ENCODE assay signal across 21 cellular contexts in the genomic region with DNA sequence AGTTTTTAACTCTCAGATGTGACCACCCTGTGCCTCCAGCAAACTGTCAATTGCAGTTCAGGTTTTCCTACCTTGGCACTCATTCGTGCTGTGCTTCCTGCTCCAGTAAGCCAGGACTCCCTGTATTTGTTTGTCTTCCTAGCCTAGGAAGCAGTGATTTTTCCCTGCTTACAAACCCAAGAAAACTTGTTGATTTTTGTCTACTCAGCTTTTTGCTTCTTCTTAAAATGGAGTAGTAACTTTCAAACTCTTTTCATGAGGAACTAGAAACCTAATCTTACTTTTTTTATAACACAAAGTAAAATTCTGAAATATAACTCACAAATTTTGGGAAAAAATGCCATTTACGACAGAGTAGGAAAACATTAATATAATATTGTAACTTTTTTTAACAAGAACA.
DNase-seq lines count a peak whose midpoint lies in the region; ATAC-seq, FAIRE-seq and TF ChIP-seq lines count a peak whose summit lies in the region.
"Had no signal": no experiment of that assay in that cellular context is flagged by ENCODE, and none has a peak within 500 bp of the region (broad histone marks: within the 10 kb centered on the region; RNA-seq: fewer than 3 reads in every experiment).

No MANE protein-coding gene starts in this region.

- no peak overlapping the region for H2BK12ac ChIP-seq in H1 (ENCODE audit: low read depth, low read length)

- FAIRE-seq in A549 (lab: Jason Lieb, UNC) (no peak), H1 (lab: Jason Lieb, UNC) (no peak)
- FAIRE-seq: D721Med, GM12878 had no signal

- POLR2A ChIA-PET in A549 (lab: Yijun Ruan, JAX) (no interaction called here), H1 (lab: Charles Lee; ENCODE audit: partially characterized antibody) (no interaction called here)

- no peak overlapping the region for H4K8ac ChIP-seq in H1 (ENCODE audit: extremely low read depth, insufficient read depth, low read length)

- TF ChIP-seq EP300 in A549 (IDR thresholded peaks at IDR 0.05), result no peak
- TF ChIP-seq EP300 in H1 (IDR thresholded peaks at IDR 0.05; ENCODE audit: borderline replicate concordance in 1 of 2, low read depth in 2 of 2, low read length in 2 of 2), result no peak

- H4K20me1 ChIP-seq in H1 (replicated peaks in 1 of 2; ENCODE audit: control insufficient read depth in 1 of 2, insufficient read depth in 2 of 2, low read length in 2 of 2), result no peaks in the 10 kb centered on the region
- H4K20me1 ChIP-seq: BLaER1 treated with 17β-estradiol and CSF1 and Interleukin-3, amounts not matched to agents 10 nM and 100 nM had no signal

- H2AK5ac ChIP-seq in H1 (ENCODE audit: low read depth, low read length), result no peak overlapping the region

- no peak overlapping the region for H4K91ac ChIP-seq in H1 (replicated peaks; ENCODE audit: insufficient read length, low read length)

- TF ChIP-seq POLR2A in A549 (IDR thresholded peaks at IDR 0.05; ENCODE audit: low read length), result no peak
- TF ChIP-seq POLR2A in H1 (IDR thresholded peaks at IDR 0.05; ENCODE audit: control extremely low read depth in 1 of 2, low read depth in 2 of 2, low read length in 2 of 2), result no peak

- no peak overlapping the region for H3K27ac ChIP-seq in A549
- H3K27ac ChIP-seq in H1 (ENCODE audit: low read depth, low read length), result no peak overlapping the region
- H3K27ac ChIP-seq: BLaER1 treated with 17β-estradiol and CSF1 and Interleukin-3, amounts not matched to agents 10 nM and 100 nM had no signal

- WGBS in A549 (ENCODE audit: missing lambda C conversion rate), result 37% methylated on average over 2 of the region's 2 CpGs
- WGBS in H1 (ENCODE audit: extremely low coverage in 1 of 2, insufficient coverage in 1 of 2, insufficient read length in 1 of 2, insufficient replicate concordance in 2 of 2, low coverage in 1 of 2, low lambda C conversion rate in 2 of 2, missing lambda C conversion rate in 1 of 2), 2 experiments, result 77% methylated on average over 2 of the region's 2 CpGs; no CpG with 5 or more reads in 1 of the 2 experiments

- ATAC-seq in A549, result no peak
- ATAC-seq: GM12878, GM23338 had no signal

- no peak overlapping the region for H3K9ac ChIP-seq in H1 (replicated peaks in 1 of 4; ENCODE audit: extremely low read depth in 1 of 4, low read depth in 3 of 4, low read length in 3 of 4)
- H3K9ac ChIP-seq: BLaER1 treated with 17β-estradiol and CSF1 and Interleukin-3, amounts not matched to agents 10 nM and 100 nM had no signal

- TF ChIP-seq CTCF in A549 (IDR thresholded peaks at IDR 0.05) (no peak), LNCaP clone FGC (IDR thresholded peaks at IDR 0.05; ENCODE audit: control insufficient read depth, extremely low read depth, insufficient read depth) (no peak), H1 (IDR thresholded peaks at IDR 0.05; ENCODE audit: control extremely low read depth in 1 of 3, insufficient read depth in 1 of 3, low read depth in 1 of 3, low read length in 3 of 3) (no peak)

- H2BK5ac ChIP-seq in H1 (ENCODE audit: low read depth, low read length), result no peak overlapping the region

- no peaks in the 10 kb centered on the region for H3K23me2 ChIP-seq in H1 (ENCODE audit: low read depth, low read length)

- no peak for TF ChIP-seq RAD21 in A549 (conservative IDR thresholded peaks at IDR 0.05 in 1 of 2, IDR thresholded peaks at IDR 0.05 in 1 of 2)
- TF ChIP-seq RAD21 in H1 (IDR thresholded peaks at IDR 0.05 in 1 of 2, conservative IDR thresholded peaks at IDR 0.05 in 1 of 2; ENCODE audit: low read depth in 2 of 2, low read length in 2 of 2), result no peak

- H3K4me1 ChIP-seq in A549, result no peaks in the 10 kb centered on the region
- no peaks in the 10 kb centered on the region for H3K4me1 ChIP-seq in H1 (replicated peaks in 1 of 4; ENCODE audit: control insufficient read depth in 3 of 4, insufficient read depth in 4 of 4, low read length in 3 of 4)
- H3K4me1 ChIP-seq: BE2C; BLaER1 treated with 17β-estradiol and CSF1 and Interleukin-3, amounts not matched to agents 10 nM and 100 nM had no signal

- H3K27me3 ChIP-seq in H1 (replicated peaks in 1 of 4; ENCODE audit: control insufficient read depth in 3 of 4, extremely low read depth in 1 of 4, insufficient read depth in 3 of 4, low read length in 3 of 4), result no peaks in the 10 kb centered on the region
- H3K27me3 ChIP-seq: BE2C; BLaER1 treated with 17β-estradiol and CSF1 and Interleukin-3, amounts not matched to agents 10 nM and 100 nM had no signal

- H4K5ac ChIP-seq in H1 (ENCODE audit: insufficient read length, low read depth, low read length), result no peak overlapping the region

- H3K9me3 ChIP-seq in A549 (no peaks in the 10 kb centered on the region), H1 (ENCODE audit: insufficient read depth in 2 of 2, low read depth in 1 of 2, low read length in 1 of 2) (no peaks in the 10 kb centered on the region)
- H3K9me3 ChIP-seq: BE2C; BLaER1 treated with 17β-estradiol and CSF1 and Interleukin-3, amounts not matched to agents 10 nM and 100 nM had no signal

- no peaks in the 10 kb centered on the region for H3K79me2 ChIP-seq in H1 (ENCODE audit: control insufficient read depth in 1 of 2, insufficient read depth in 2 of 2, low read length in 2 of 2)

- no peak for DNase-seq in A549 (ENCODE audit: low read depth in 1 of 2, low spot score in 1 of 2)
- DNase-seq in LNCaP clone FGC (ENCODE audit: low read depth), result peak; percentile 10
- no peak for DNase-seq in H1 (ENCODE audit: low read depth in 1 of 2, low spot score in 2 of 2)
- no peak for DNase-seq in GOT3 (lab: John Stamatoyannopoulos, UW)
- no peak for DNase-seq in stimulated activated CD4-positive, alpha-beta T cell treated with anti-CD3 and anti-CD28 coated beads, Interleukin-4, amount 100 ng/mL, for 1 hour
- no peak for DNase-seq in KG1 (lab: John Stamatoyannopoulos, UW)
- DNase-seq: ACHN; AML-193; BE2C; CD4-positive, alpha-beta T cell; CD8-positive, alpha-beta memory T cell; DMS 273 treated with DMSO at 0.1 percent for 48 hours; DMS79; EL; GDM1; H7; HCEC 1CT had no signal

- no peak overlapping the region for H2BK15ac ChIP-seq in H1 (ENCODE audit: low read length)

- CTCF ChIA-PET in A549 (lab: Yijun Ruan, JAX) (no interaction called here), H1 (lab: Charles Lee; ENCODE audit: partially characterized antibody) (interaction anchor here (0.9 kb wide), 1 partner anchor 20 kb away, joined by 3 read pairs; no protein-coding TSS in a partner anchor)

- no peak overlapping the region for H3K4me2 ChIP-seq in A549
- H3K4me2 ChIP-seq in H1 (ENCODE audit: insufficient read depth in 1 of 2, low read depth in 2 of 2, low read length in 2 of 2), result no peak overlapping the region
- H3K4me2 ChIP-seq: BLaER1 treated with 17β-estradiol and CSF1 and Interleukin-3, amounts not matched to agents 10 nM and 100 nM; GM23338 had no signal

- H3K36me3 ChIP-seq in H1 (ENCODE audit: control insufficient read depth in 2 of 4, insufficient read depth in 4 of 4, low read length in 3 of 4), result no peaks in the 10 kb centered on the region
- H3K36me3 ChIP-seq: BE2C; BLaER1 treated with 17β-estradiol and CSF1 and Interleukin-3, amounts not matched to agents 10 nM and 100 nM had no signal

- H3K4ac ChIP-seq in H1 (replicated peaks; ENCODE audit: insufficient read length, low read depth, low read length), result no peak overlapping the region

- H2AFZ ChIP-seq in H1 (ENCODE audit: low read length), result peak overlapping the region; percentile 50; the same call in 1 of the 2 replicates
- H2AFZ ChIP-seq: GM23338 had no signal

- H3K56ac ChIP-seq in H1 (replicated peaks; ENCODE audit: insufficient read length, low read depth, low read length), result no peak overlapping the region

- no peak overlapping the region for H2BK20ac ChIP-seq in H1 (ENCODE audit: low read length)

- no peaks in the 10 kb centered on the region for H3K79me1 ChIP-seq in H1 (ENCODE audit: low read depth, low read length)

- H3K18ac ChIP-seq in H1 (ENCODE audit: extremely low read depth, low read length), result no peak overlapping the region

- H3K14ac ChIP-seq in H1 (ENCODE audit: insufficient read length), result no peak overlapping the region

- H2BK120ac ChIP-seq in H1 (replicated peaks; ENCODE audit: low read depth, low read length), result no peak overlapping the region

- no peak overlapping the region for H3K23ac ChIP-seq in H1 (ENCODE audit: insufficient read length)

- H3K4me3 ChIP-seq in A549, result no peak overlapping the region
- no peak overlapping the region for H3K4me3 ChIP-seq in LNCaP clone FGC (ENCODE audit: low read depth, low read length)
- no peak overlapping the region for H3K4me3 ChIP-seq in H1 (ENCODE audit: extremely low read depth in 1 of 4, insufficient read depth in 2 of 4, low read depth in 3 of 4, low read length in 4 of 4)
- H3K4me3 ChIP-seq: BLaER1 treated with 17β-estradiol and CSF1 and Interleukin-3, amounts not matched to agents 10 nM and 100 nM; GM12878; GM23338 had no signal

TF ChIP-seq in A549, 52 proteins besides CTCF, POLR2A, EP300 and RAD21:
- TF ChIP-seq MAFK (IDR thresholded peaks at IDR 0.05; ENCODE audit: partially characterized antibody), result peak; percentile 83
- no peak for TF ChIP-seq FOSB (CRISPR knock-in tag; IDR thresholded peaks at IDR 0.05)

TF ChIP-seq in H1, 55 proteins besides CTCF, POLR2A, EP300 and RAD21:
- TF ChIP-seq MAFK (IDR thresholded peaks at IDR 0.05; ENCODE audit: low read depth, low read length), result peak; percentile 54; the same call in 1 of the 2 replicates
- no peak for TF ChIP-seq TBP (IDR thresholded peaks at IDR 0.05; ENCODE audit: low read depth, low read length)

Comparison
In these comparisons a context has a peak if more than half of its experiments do, and no peak if none do; other contexts are left out.
1. Of the 18 proteins assayed by ChIP-seq in both H1 and A549: peak only in H1: none; only in A549: none; in both: MAFK; in neither: 17.